In the genomic region with DNA sequence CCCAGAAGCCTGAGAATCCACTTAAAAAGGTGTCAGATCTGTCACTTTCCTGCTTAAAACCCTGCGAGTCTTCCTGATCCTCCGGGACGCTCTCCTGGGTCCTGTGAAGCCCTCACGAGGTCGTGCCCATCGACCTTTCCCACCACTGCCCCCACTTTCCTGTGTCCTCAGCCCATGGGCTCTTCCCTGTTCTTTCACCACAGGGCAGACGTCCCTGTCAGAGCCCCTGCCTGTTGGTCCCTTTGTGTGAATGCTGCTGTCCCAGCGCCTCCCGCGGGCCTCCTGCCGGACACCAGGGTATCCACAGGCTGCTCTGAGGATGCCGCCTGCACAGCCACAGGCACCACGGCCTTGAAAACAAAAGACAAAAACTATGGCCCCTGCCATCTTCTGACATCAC, we compare ENCODE assay signal across 16 cellular contexts.
DNase-seq lines count a peak whose midpoint lies in the region; ATAC-seq, FAIRE-seq and TF ChIP-seq lines count a peak whose summit lies in the region.
"Had no signal": no experiment of that assay in that cellular context is flagged by ENCODE, and none has a peak within 500 bp of the region (broad histone marks: within the 10 kb centered on the region; RNA-seq: fewer than 3 reads in every experiment).

No MANE protein-coding gene starts in this region.

- TF ChIP-seq CTCF in HepG2 (CRISPR knock-in tag; IDR thresholded peaks at IDR 0.05) (0 out of 2 replicates have a peak, but pooled peaks have one; percentile 7), right lobe of liver (IDR thresholded peaks at IDR 0.05) (no peak), coronary artery (IDR thresholded peaks at IDR 0.05) (no peak)

- no peak overlapping the region for H3K23ac ChIP-seq in mesendoderm (ENCODE audit: low read length)

- H3K9me3 Mint-ChIP-seq in activated naive CD4-positive, alpha-beta T cell treated with anti-CD3 and anti-CD28 coated beads, Interleukin-2, amount 50 U/mL, for 72 hours: no peaks in the 10 kb centered on the region

- no peaks in the 10 kb centered on the region for H3K36me3 ChIP-seq in HepG2 (replicated peaks in 1 of 2; ENCODE audit: control insufficient read depth in 1 of 2, insufficient read depth in 2 of 2, low read length in 2 of 2)
- H3K36me3 ChIP-seq in right lobe of liver: no peaks in the 10 kb centered on the region
- no peaks in the 10 kb centered on the region for H3K36me3 ChIP-seq in mesendoderm (ENCODE audit: control insufficient read depth, insufficient read depth, low read length)
- H3K36me3 ChIP-seq: SJCRH30 had no signal

- H3K4ac ChIP-seq in mesendoderm (ENCODE audit: low read depth, low read length): no peak overlapping the region

- H3K4me1 ChIP-seq in HepG2 (ENCODE audit: insufficient read depth, low read length): no peaks in the 10 kb centered on the region
- no peaks in the 10 kb centered on the region for H3K4me1 ChIP-seq in right lobe of liver
- H3K4me1 ChIP-seq in mesendoderm (ENCODE audit: control insufficient read depth, low read depth, low read length): no peaks in the 10 kb centered on the region
- H3K4me1 ChIP-seq: SJCRH30 had no signal

- H3K18ac ChIP-seq in mesendoderm (ENCODE audit: low read length): no peak overlapping the region

- H2AK5ac ChIP-seq in mesendoderm (ENCODE audit: low read length): no peak overlapping the region

- H2BK120ac ChIP-seq in mesendoderm (ENCODE audit: low read depth, low read length): no peak overlapping the region

- H3K9me3 ChIP-seq in HepG2 (ENCODE audit: low read length): no peaks in the 10 kb centered on the region
- no peaks in the 10 kb centered on the region for H3K9me3 ChIP-seq in right lobe of liver
- H3K9me3 ChIP-seq: SJCRH30 had no signal

- peaks cover 17 to 77% of the 10 kb centered on the region in 2 experiments; a peak in 4 of 5 replicates for H3K27me3 ChIP-seq in HepG2 (ENCODE audit: control insufficient read depth in 1 of 2, insufficient read depth in 2 of 2, low read length in 2 of 2)
- no peaks in the 10 kb centered on the region for H3K27me3 ChIP-seq in right lobe of liver
- H3K27me3 ChIP-seq in mesendoderm (ENCODE audit: insufficient read depth, low read length, poor library complexity): no peaks in the 10 kb centered on the region

- TF ChIP-seq RAD21 in HepG2 (CRISPR knock-in tag; IDR thresholded peaks at IDR 0.05): no peak

- POLR2A ChIA-PET in HepG2 (lab: Yijun Ruan, JAX): no interaction called here

- H3K56ac ChIP-seq in mesendoderm (ENCODE audit: low read length): no peak overlapping the region

- in situ Hi-C loops in HepG2 (cut with HindIII; ENCODE audit: extremely low pct_ligation_motif_present, low pct_unique_long_range_greater_than_20kb): no loop called here

- DNase-seq in HepG2 (ENCODE audit: low spot score): no peak
- no peak for DNase-seq in right lobe of liver
- peak; percentile 53 for DNase-seq in coronary artery (ENCODE audit: low spot score)
- peak; percentile 5 for DNase-seq in mesendoderm
- no peak for DNase-seq in NCI-H345 (lab: John Stamatoyannopoulos, UW)
- DNase-seq in activated naive CD4-positive, alpha-beta T cell treated with anti-CD3 and anti-CD28 coated beads, Interleukin-2, amount 50 U/mL, for 72 hours (ENCODE audit: low spot score in 2 of 2): no peak
- DNase-seq: DMS 273 treated with DMSO at 0.1 percent for 48 hours, GF-D8, NCI-H1417, NCI-H187 treated with DMSO at 0.1 percent for 48 hours, NCI-H69 had no signal

- H3K79me2 ChIP-seq in HepG2 (ENCODE audit: insufficient read depth, low read length) (no peaks in the 10 kb centered on the region), mesendoderm (ENCODE audit: control insufficient read depth, insufficient read depth, low read length) (no peaks in the 10 kb centered on the region)

- H3K9ac ChIP-seq in HepG2 (ENCODE audit: insufficient read depth, low read depth, low read length): no peak overlapping the region
- H3K9ac ChIP-seq in mesendoderm (ENCODE audit: low read length): no peak overlapping the region

- no TSS peak for BruUV-seq in HepG2 (replicated peaks; lab: Mats Ljungman, UMichigan)

- H3K4me3 ChIP-seq in HepG2 (replicated peaks in 1 of 3; ENCODE audit: insufficient read depth in 1 of 3, low read depth in 2 of 3, low read length in 3 of 3) (no peak overlapping the region), right lobe of liver (no peak overlapping the region), coronary artery (no peak overlapping the region), mesendoderm (ENCODE audit: low read length) (no peak overlapping the region)
- H3K4me3 ChIP-seq: SJCRH30 had no signal

- no peak overlapping the region for H3K27ac Mint-ChIP-seq in activated naive CD4-positive, alpha-beta T cell treated with anti-CD3 and anti-CD28 coated beads, Interleukin-2, amount 50 U/mL, for 72 hours

- no peaks in the 10 kb centered on the region for H4K20me1 ChIP-seq in HepG2 (ENCODE audit: insufficient read depth, low read length)

- no peaks in the 10 kb centered on the region for H3K36me3 Mint-ChIP-seq in activated naive CD4-positive, alpha-beta T cell treated with anti-CD3 and anti-CD28 coated beads, Interleukin-2, amount 50 U/mL, for 72 hours

- H3K79me1 ChIP-seq in mesendoderm (ENCODE audit: low read length): no peaks in the 10 kb centered on the region

- TF ChIP-seq POLR2A in HepG2 (IDR thresholded peaks at IDR 0.05; ENCODE audit: insufficient read depth in 1 of 2, low read depth in 2 of 2, low read length in 2 of 2) (no peak), right lobe of liver (IDR thresholded peaks at IDR 0.05) (no peak)

- H4K8ac ChIP-seq in mesendoderm (ENCODE audit: low read depth, low read length): no peak overlapping the region

- CTCF ChIA-PET in HepG2 (lab: Yijun Ruan, JAX; ENCODE audit: low intra/inter-chr PET ratio, low total read pairs): no interaction called here

- FAIRE-seq in HepG2 (lab: Jason Lieb, UNC): no peak
- FAIRE-seq: A204.1 had no signal

- no peak overlapping the region for H2AFZ ChIP-seq in HepG2 (ENCODE audit: low read length)

- peak; percentile 97 for ATAC-seq in HepG2
- no peak for ATAC-seq in right lobe of liver
- ATAC-seq in HG03378 (IDR thresholded peaks at IDR 0.05; ENCODE audit: unreplicated experiment): no peak
- no peak for ATAC-seq in HG02973 (IDR thresholded peaks at IDR 0.05; ENCODE audit: unreplicated experiment)
- ATAC-seq in activated naive CD4-positive, alpha-beta T cell treated with anti-CD3 and anti-CD28 coated beads, Interleukin-2, amount 50 U/mL, for 72 hours: no peak

- intact Hi-C loops in HepG2 (cut with micrococcal nuclease; ENCODE audit: unreplicated experiment) (no loop called here), right lobe of liver (cut with DNase I) (no loop called here)

- no peak overlapping the region for H4K5ac ChIP-seq in mesendoderm (ENCODE audit: low read length)

- WGBS in HepG2 (ENCODE audit: low lambda C conversion rate): 26% methylated on average over 13 of the region's 13 CpGs
- 50% methylated on average over 11 of the region's 13 CpGs for WGBS in right lobe of liver (ENCODE audit: insufficient coverage, low coverage, low lambda C conversion rate, missing lambda C conversion rate)
- WGBS in mesendoderm (ENCODE audit: extremely low coverage, insufficient coverage, low lambda C conversion rate): no CpG with 5 or more reads among the region's 13 CpGs

- H3K27ac ChIP-seq in HepG2 (ENCODE audit: extremely low read length, insufficient read depth, low read length) (no peak overlapping the region), right lobe of liver (no peak overlapping the region), coronary artery (no peak overlapping the region), mesendoderm (ENCODE audit: low read depth, low read length) (no peak overlapping the region)
- H3K27ac ChIP-seq: C4-2B, SJCRH30 had no signal

- H3K4me2 ChIP-seq in HepG2 (ENCODE audit: low read depth, low read length): no peak overlapping the region
- no peak overlapping the region for H3K4me2 ChIP-seq in mesendoderm (ENCODE audit: low read length)

- H2BK15ac ChIP-seq in mesendoderm (replicated peaks; ENCODE audit: low read depth): no peak overlapping the region

- no peak for TF ChIP-seq EP300 in HepG2 (IDR thresholded peaks at IDR 0.05; ENCODE audit: low read depth in 2 of 2, low read length in 2 of 2)
- no peak for TF ChIP-seq EP300 in HepG2 (CRISPR knock-in tag; IDR thresholded peaks at IDR 0.05; ENCODE audit: borderline replicate concordance)

- H2BK5ac ChIP-seq in mesendoderm (ENCODE audit: low read length): no peak overlapping the region

TF ChIP-seq in HepG2, 621 proteins besides CTCF, POLR2A, EP300 and RAD21 (continues in another document):
- TF ChIP-seq, protein P1, sequence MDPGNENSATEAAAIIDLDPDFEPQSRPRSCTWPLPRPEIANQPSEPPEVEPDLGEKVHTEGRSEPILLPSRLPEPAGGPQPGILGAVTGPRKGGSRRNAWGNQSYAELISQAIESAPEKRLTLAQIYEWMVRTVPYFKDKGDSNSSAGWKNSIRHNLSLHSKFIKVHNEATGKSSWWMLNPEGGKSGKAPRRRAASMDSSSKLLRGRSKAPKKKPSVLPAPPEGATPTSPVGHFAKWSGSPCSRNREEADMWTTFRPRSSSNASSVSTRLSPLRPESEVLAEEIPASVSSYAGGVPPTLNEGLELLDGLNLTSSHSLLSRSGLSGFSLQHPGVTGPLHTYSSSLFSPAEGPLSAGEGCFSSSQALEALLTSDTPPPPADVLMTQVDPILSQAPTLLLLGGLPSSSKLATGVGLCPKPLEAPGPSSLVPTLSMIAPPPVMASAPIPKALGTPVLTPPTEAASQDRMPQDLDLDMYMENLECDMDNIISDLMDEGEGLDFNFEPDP (CRISPR knock-in tag; conservative IDR thresholded peaks at IDR 0.05): 0 out of 2 replicates have a peak, but pooled peaks have one; percentile 45
- no peak for TF ChIP-seq TP53 (CRISPR knock-in tag; conservative IDR thresholded peaks at IDR 0.05)
- TF ChIP-seq REL (CRISPR knock-in tag; conservative IDR thresholded peaks at IDR 0.05): no peak
- TF ChIP-seq ZNF775 (CRISPR knock-in tag; IDR thresholded peaks at IDR 0.05; ENCODE audit: borderline replicate concordance): no peak
- TF ChIP-seq POGZ (CRISPR knock-in tag; IDR thresholded peaks at IDR 0.05): no peak
- TF ChIP-seq SP5 (CRISPR knock-in tag; IDR thresholded peaks at IDR 0.05; ENCODE audit: borderline replicate concordance, low read depth): no peak
- peak; percentile 30; the same call in 1 of the 2 replicates for TF ChIP-seq STAG1 (CRISPR knock-in tag; IDR thresholded peaks at IDR 0.05)
- TF ChIP-seq ARNTL (CRISPR knock-in tag; IDR thresholded peaks at IDR 0.05): no peak

Comparison
In these comparisons a context has a peak if more than half of its experiments do, and no peak if none do; other contexts are left out.
1. DNase-seq: peak in coronary artery (single experiment) and mesendoderm (single experiment); none in HepG2 (single experiment), right lobe of liver (0 of 3), NCI-H345 (single experiment) and activated naive CD4-positive, alpha-beta T cell treated with anti-CD3 and anti-CD28 coated beads, Interleukin-2, amount 50 U/mL, for 72 hours (0 of 2).